8 cellular contexts compared by ENCODE assay signal in genomic region chr19:4722671-4723464, GRCh38. TPM values are rescaled to one million over a fixed set of nuclear protein-coding genes. Genes with fewer than 3 reads are reported as not detected.
DNase-seq lines count a peak whose midpoint lies in the region; ATAC-seq and TF ChIP-seq lines count a peak whose summit lies in the region.

No MANE protein-coding gene starts in this region.

- H3K36me3 Mint-ChIP-seq in activated T-cell treated with anti-CD3 and anti-CD28 coated beads, Interleukin-2, amount 50 U/mL, for 72 hours (ENCODE audit: insufficient read depth in 2 of 2) = peaks cover 8% of the 10 kb centered on the region in 2 donors
- H3K36me3 Mint-ChIP-seq in glutamatergic neuron (ENCODE audit: unreplicated experiment) (peaks cover 5% of the 10 kb centered on the region), progenitor cell of endocrine pancreas (ENCODE audit: insufficient read depth) (peaks cover 4% of the 10 kb centered on the region)

- TF ChIP-seq CTCF in glutamatergic neuron (IDR thresholded peaks at IDR 0.05; ENCODE audit: partially characterized antibody, unreplicated experiment) = no peak
- no peak for TF ChIP-seq CTCF in progenitor cell of endocrine pancreas (IDR thresholded peaks at IDR 0.05; ENCODE audit: unreplicated experiment)

- ATAC-seq in HG03432 (IDR thresholded peaks at IDR 0.05; ENCODE audit: unreplicated experiment) = peak; percentile 3
- no peak for ATAC-seq in activated T-cell treated with anti-CD3 and anti-CD28 coated beads, Interleukin-2, amount 50 U/mL, for 72 hours (replicated peaks in 1 of 2)

- H3K4me3 Mint-ChIP-seq in activated T-cell treated with anti-CD3 and anti-CD28 coated beads, Interleukin-2, amount 50 U/mL, for 72 hours = peak overlapping the region; percentile 90 to 96
- H3K4me3 Mint-ChIP-seq in glutamatergic neuron (ENCODE audit: unreplicated experiment) (peak overlapping the region; percentile 96), progenitor cell of endocrine pancreas (ENCODE audit: low read depth) (peak overlapping the region; percentile 95)

- H3K27ac Mint-ChIP-seq in activated T-cell treated with anti-CD3 and anti-CD28 coated beads, Interleukin-2, amount 50 U/mL, for 72 hours = peak overlapping the region; percentile 75
- peak overlapping the region; percentile 18 for H3K27ac Mint-ChIP-seq in glutamatergic neuron (ENCODE audit: unreplicated experiment)
- H3K27ac Mint-ChIP-seq in progenitor cell of endocrine pancreas = peak overlapping the region; percentile 94

- H3K27me3 Mint-ChIP-seq in activated T-cell treated with anti-CD3 and anti-CD28 coated beads, Interleukin-2, amount 50 U/mL, for 72 hours (ENCODE audit: low read depth) = no peaks in the 10 kb centered on the region
- H3K27me3 Mint-ChIP-seq in glutamatergic neuron (ENCODE audit: unreplicated experiment) = peaks cover 23% of the 10 kb centered on the region
- no peaks in the 10 kb centered on the region for H3K27me3 Mint-ChIP-seq in progenitor cell of endocrine pancreas

- peaks cover 40% of the 10 kb centered on the region for H3K4me1 Mint-ChIP-seq in activated T-cell treated with anti-CD3 and anti-CD28 coated beads, Interleukin-2, amount 50 U/mL, for 72 hours (ENCODE audit: low read depth)
- H3K4me1 Mint-ChIP-seq in glutamatergic neuron (ENCODE audit: low read depth, unreplicated experiment) = peaks cover 2% of the 10 kb centered on the region
- peaks cover 12% of the 10 kb centered on the region for H3K4me1 Mint-ChIP-seq in progenitor cell of endocrine pancreas (ENCODE audit: low read depth)

- DNase-seq in stimulated activated CD4-positive, alpha-beta T cell treated with anti-CD3 and anti-CD28 coated beads, Interleukin-4, amount 100 ng/mL, for 1 hour = peak; percentile 8
- DNase-seq in stimulated activated CD4-positive, alpha-beta T cell treated with anti-CD3 and anti-CD28 coated beads, Interleukin-12 subunit alpha, Interleukin-12 subunit beta, amount 100 ng/mL, for 4 hours = no peak
- DNase-seq in activated T-cell treated with anti-CD3 and anti-CD28 coated beads, Interleukin-2, amount 50 U/mL, for 72 hours = peak; percentile 28
- DNase-seq in glutamatergic neuron (no peak), progenitor cell of endocrine pancreas (ENCODE audit: low spot score, unreplicated experiment) (no peak), occipital lobe (lab: John Stamatoyannopoulos, UW) (no peak), NCI-H187 (lab: John Stamatoyannopoulos, UW) (no peak)

- H3K9me3 Mint-ChIP-seq in activated T-cell treated with anti-CD3 and anti-CD28 coated beads, Interleukin-2, amount 50 U/mL, for 72 hours = no peaks in the 10 kb centered on the region
- H3K9me3 Mint-ChIP-seq in glutamatergic neuron (ENCODE audit: unreplicated experiment) = peaks cover 18% of the 10 kb centered on the region
- H3K9me3 Mint-ChIP-seq in progenitor cell of endocrine pancreas (ENCODE audit: low read depth) = no peaks in the 10 kb centered on the region

RNA-seq across cellular contexts. Expression of gene DPP9, which starts 0.8 kb away (rescaled TPM):
- total RNA-seq in activated T-cell treated with anti-CD3 and anti-CD28 coated beads, Interleukin-2, amount 50 U/mL, for 72 hours = 10 to 100 TPM; 58.8 to 61.0 TPM
- total RNA-seq in glutamatergic neuron (ENCODE audit: unreplicated experiment) = 44.8 TPM
- 48.9 and 50.3 TPM in 2 replicates for total RNA-seq in progenitor cell of endocrine pancreas
- total RNA-seq in occipital lobe = 5.5 TPM

RNA-seq across cellular contexts. Expression of gene MYDGF, which starts 52.7 kb away (rescaled TPM):
- total RNA-seq in activated T-cell treated with anti-CD3 and anti-CD28 coated beads, Interleukin-2, amount 50 U/mL, for 72 hours = 10 to 100 TPM; 51.9 to 78.8 TPM
- total RNA-seq in glutamatergic neuron (ENCODE audit: unreplicated experiment) = 32.6 TPM
- 42.5 and 45.9 TPM in 2 replicates for total RNA-seq in progenitor cell of endocrine pancreas
- total RNA-seq in occipital lobe = 37.9 TPM

Comparison
In these comparisons a context has a peak if more than half of its experiments do, and no peak if none do; other contexts are left out.
1. DNase-seq: peak in stimulated activated CD4-positive, alpha-beta T cell treated with anti-CD3 and anti-CD28 coated beads, Interleukin-4, amount 100 ng/mL, for 1 hour (single experiment) and activated T-cell treated with anti-CD3 and anti-CD28 coated beads, Interleukin-2, amount 50 U/mL, for 72 hours (2 of 2); none in stimulated activated CD4-positive, alpha-beta T cell treated with anti-CD3 and anti-CD28 coated beads, Interleukin-12 subunit alpha, Interleukin-12 subunit beta, amount 100 ng/mL, for 4 hours (single experiment), glutamatergic neuron (single experiment), progenitor cell of endocrine pancreas (single experiment), occipital lobe (single experiment) and NCI-H187 (0 of 2).
2. H3K27ac Mint-ChIP-seq: peak in every context shown above with its lines; median percentile 94 in progenitor cell of endocrine pancreas; 75 in activated T-cell treated with anti-CD3 and anti-CD28 coated beads, Interleukin-2, amount 50 U/mL, for 72 hours; 18 in glutamatergic neuron.
3. Peak in every context shown above with its lines, with median percentiles within 50 percentile points of each other: H3K4me3 Mint-ChIP-seq.